ENCODE assay signal across 1 cellular context in the genomic region with DNA sequence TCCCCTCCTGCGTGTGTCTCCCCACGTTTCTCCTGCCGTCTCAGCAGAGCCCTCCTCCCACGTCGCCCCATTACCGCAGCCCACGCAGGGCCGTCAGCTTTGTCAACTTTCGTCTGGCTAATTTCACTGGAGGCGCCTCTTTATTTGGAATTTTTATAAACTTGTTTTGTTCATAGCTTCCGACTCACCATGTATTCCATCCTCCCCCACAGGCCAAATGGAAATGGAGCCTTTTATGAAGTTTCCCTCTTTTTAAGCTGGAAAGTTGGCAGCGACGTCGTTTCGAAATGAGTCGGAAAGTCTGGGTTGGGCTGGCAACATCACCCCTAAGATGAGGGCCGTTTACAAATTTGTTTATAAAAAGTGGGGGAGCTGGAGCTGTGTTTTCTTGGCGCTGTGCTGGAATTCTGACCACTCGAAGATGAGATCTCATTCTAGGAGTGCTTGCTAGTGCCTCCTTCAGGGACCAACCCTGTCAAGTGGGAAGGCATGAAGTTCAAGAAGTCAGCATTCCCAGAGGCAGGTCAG.
TF ChIP-seq lines count a peak whose summit lies in the region.

No MANE protein-coding gene starts in this region.

TF ChIP-seq in IMR-90, 13 proteins besides CTCF, POLR2A, EP300 and RAD21:
- TF ChIP-seq CEBPB (IDR thresholded peaks at IDR 0.05; ENCODE audit: low read depth, low read length): no peak
- no peak for TF ChIP-seq MAZ (IDR thresholded peaks at IDR 0.05; ENCODE audit: borderline replicate concordance, low read depth, low read length)
- TF ChIP-seq, protein P1, sequence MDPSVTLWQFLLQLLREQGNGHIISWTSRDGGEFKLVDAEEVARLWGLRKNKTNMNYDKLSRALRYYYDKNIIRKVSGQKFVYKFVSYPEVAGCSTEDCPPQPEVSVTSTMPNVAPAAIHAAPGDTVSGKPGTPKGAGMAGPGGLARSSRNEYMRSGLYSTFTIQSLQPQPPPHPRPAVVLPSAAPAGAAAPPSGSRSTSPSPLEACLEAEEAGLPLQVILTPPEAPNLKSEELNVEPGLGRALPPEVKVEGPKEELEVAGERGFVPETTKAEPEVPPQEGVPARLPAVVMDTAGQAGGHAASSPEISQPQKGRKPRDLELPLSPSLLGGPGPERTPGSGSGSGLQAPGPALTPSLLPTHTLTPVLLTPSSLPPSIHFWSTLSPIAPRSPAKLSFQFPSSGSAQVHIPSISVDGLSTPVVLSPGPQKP (IDR thresholded peaks at IDR 0.05; ENCODE audit: borderline replicate concordance, low read depth, low read length): no peak
- TF ChIP-seq MAFK (IDR thresholded peaks at IDR 0.05; ENCODE audit: low read depth, low read length): no peak
